Comparison of ENCODE assay signal across 25 cellular contexts in the genomic region with DNA sequence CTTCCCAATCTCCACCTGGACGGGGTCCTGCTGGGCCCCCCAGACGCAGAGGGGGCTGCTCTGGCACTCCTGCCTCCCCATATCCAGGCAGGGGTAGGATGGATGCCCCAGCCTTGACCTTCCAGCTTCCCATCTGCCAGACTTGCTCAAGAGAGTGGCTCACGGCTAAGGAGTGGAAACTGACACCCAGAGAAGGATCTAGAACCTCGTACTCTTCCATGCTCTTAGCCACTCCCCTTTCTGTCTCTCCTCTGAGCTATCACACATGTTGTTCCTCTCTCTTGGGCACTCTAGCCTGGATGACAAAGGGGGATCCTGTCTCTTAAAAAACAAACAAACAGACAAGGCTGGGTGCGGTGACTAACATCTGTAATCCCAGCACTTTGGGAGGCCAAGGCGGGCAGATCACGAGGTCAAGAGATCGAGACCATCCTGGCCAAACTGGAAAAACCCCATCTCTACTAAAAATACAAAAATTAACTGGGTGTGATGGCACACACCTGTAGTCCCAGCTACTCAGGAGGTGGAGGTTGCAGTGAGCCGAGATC. TPM values are rescaled to one million over a fixed set of nuclear protein-coding genes. Genes with fewer than 3 reads are reported as not detected.
DNase-seq lines count a peak whose midpoint lies in the region; ATAC-seq and TF ChIP-seq lines count a peak whose summit lies in the region.
"Had no signal": no experiment of that assay in that cellular context is flagged by ENCODE, and none has a peak within 500 bp of the region (broad histone marks: within the 10 kb centered on the region; RNA-seq: fewer than 3 reads in every experiment).

No MANE protein-coding gene starts in this region.

- peak overlapping the region; percentile 45 to 86 (median 64) for H3K27ac ChIP-seq in esophagus squamous epithelium
- H3K27ac ChIP-seq in stomach smooth muscle (ENCODE audit: low read length), result peak overlapping the region; percentile 53
- H3K27ac ChIP-seq: BLaER1, KMS-11, ovary had no signal

- WGBS in esophagus squamous epithelium, 2 donors, result 34 to 46% methylated on average over 5 to 7 of the region's 9 CpGs

- DNase-seq in activated naive CD4-positive, alpha-beta T cell treated with anti-CD3 and anti-CD28 coated beads, Interleukin-2, amount 50 U/mL, for 72 hours (ENCODE audit: low spot score in 2 of 2), result no peak
- no peak for DNase-seq in activated naive CD4-positive, alpha-beta T cell treated with anti-CD3 and anti-CD28 coated beads, Interleukin-2, amount 50 U/mL, for 16 hours
- DNase-seq in esophagus squamous epithelium (lab: John Stamatoyannopoulos, UW) (no peak), islet precursor cell (no peak)
- DNase-seq: activated B cell treated with CpG ODN at 0.5 μM for 24 hours; activated naive CD4-positive, alpha-beta T cell treated with Interleukin-2 at 50 U/mL for 16 hours; activated T-cell treated with anti-CD3 and anti-CD28 coated beads, Interleukin-2, amount 50 U/mL, for 24 hours; Calu3; foreskin melanocyte; hippocampal formation; kidney; mammary epithelial cell; naive thymus-derived CD4-positive, alpha-beta T cell; NCI-H446 treated with DMSO at 0.1 percent for 48 hours; ovary had no signal

- H3K9ac ChIP-seq in stomach smooth muscle (ENCODE audit: low read length in 2 of 2), result no peak overlapping the region
- H3K9ac ChIP-seq: BLaER1, KMS-11 had no signal

- intact Hi-C loops in esophagus squamous epithelium (cut with DNase I), result no loop called here

- no peaks in the 10 kb centered on the region for H3K9me3 Mint-ChIP-seq in activated naive CD4-positive, alpha-beta T cell treated with anti-CD3 and anti-CD28 coated beads, Interleukin-2, amount 50 U/mL, for 72 hours
- H3K9me3 Mint-ChIP-seq: activated B cell treated with CpG ODN at 0.5 μM for 24 hours; activated T-cell treated with anti-CD3 and anti-CD28 coated beads, Interleukin-2, amount 50 U/mL, for 24 hours; naive thymus-derived CD4-positive, alpha-beta T cell had no signal

- no peak for TF ChIP-seq POLR2A in esophagus squamous epithelium (IDR thresholded peaks at IDR 0.05)

- no peak for TF ChIP-seq CTCF in esophagus squamous epithelium (IDR thresholded peaks at IDR 0.05)

- H3K27me3 ChIP-seq in esophagus squamous epithelium (peaks cover 0 to 54% (median 0%) of the 10 kb centered on the region in 4 donors), stomach smooth muscle (ENCODE audit: control insufficient read depth in 1 of 2, insufficient read depth in 2 of 2, low read length in 2 of 2) (no peaks in the 10 kb centered on the region)
- H3K27me3 ChIP-seq: BLaER1, ovary had no signal

- ATAC-seq in activated naive CD4-positive, alpha-beta T cell treated with anti-CD3 and anti-CD28 coated beads, Interleukin-2, amount 50 U/mL, for 72 hours, result no peak
- ATAC-seq in HG02623 (IDR thresholded peaks at IDR 0.05; ENCODE audit: unreplicated experiment), result no peak
- ATAC-seq: naive thymus-derived CD4-positive, alpha-beta T cell; sciatic nerve; SK-N-SH treated with all-trans-retinoic acid at 6 μM for 48 hours had no signal

- H3K4me3 ChIP-seq in esophagus squamous epithelium (no peak overlapping the region), stomach smooth muscle (ENCODE audit: low read length in 2 of 2) (no peak overlapping the region)
- H3K4me3 ChIP-seq: BLaER1, HAP-1, ovary had no signal

- peak overlapping the region; percentile 28 to 44 for H3K27ac Mint-ChIP-seq in activated naive CD4-positive, alpha-beta T cell treated with anti-CD3 and anti-CD28 coated beads, Interleukin-2, amount 50 U/mL, for 72 hours
- H3K27ac Mint-ChIP-seq: activated B cell treated with CpG ODN at 0.5 μM for 24 hours; activated T-cell treated with anti-CD3 and anti-CD28 coated beads, Interleukin-2, amount 50 U/mL, for 24 hours; naive thymus-derived CD4-positive, alpha-beta T cell had no signal

- H3K9me3 ChIP-seq in esophagus squamous epithelium, result no peaks in the 10 kb centered on the region
- H3K9me3 ChIP-seq in stomach smooth muscle (ENCODE audit: control insufficient read depth in 2 of 2, low read length in 2 of 2), result no peaks in the 10 kb centered on the region
- H3K9me3 ChIP-seq: BLaER1, HAP-1, ovary had no signal

- H3K4me1 ChIP-seq in esophagus squamous epithelium (peaks cover 4 to 49% (median 10%) of the 10 kb centered on the region in 3 donors), stomach smooth muscle (ENCODE audit: control insufficient read depth, insufficient read depth, low read length) (peaks cover 21% of the 10 kb centered on the region)

- H3K36me3 ChIP-seq in esophagus squamous epithelium (no peaks in the 10 kb centered on the region), stomach smooth muscle (ENCODE audit: control insufficient read depth in 2 of 2, insufficient read depth in 2 of 2, low read length in 2 of 2) (no peaks in the 10 kb centered on the region)
- H3K36me3 ChIP-seq: BLaER1, HAP-1, ovary had no signal

- H3K36me3 Mint-ChIP-seq in activated naive CD4-positive, alpha-beta T cell treated with anti-CD3 and anti-CD28 coated beads, Interleukin-2, amount 50 U/mL, for 72 hours, result no peaks in the 10 kb centered on the region
- H3K36me3 Mint-ChIP-seq: naive thymus-derived CD4-positive, alpha-beta T cell had no signal

RNA-seq across cellular contexts. Expression of a gene that starts 12.2 kb away (rescaled TPM):
- under 1 TPM; 0.23 to 0.36 TPM for total RNA-seq in activated naive CD4-positive, alpha-beta T cell treated with anti-CD3 and anti-CD28 coated beads, Interleukin-2, amount 50 U/mL, for 72 hours
- not detected for total RNA-seq in esophagus squamous epithelium
- total RNA-seq: A673, activated B cell treated with CpG ODN at 0.5 μM for 24 hours, Calu3, cardiac septum, mammary epithelial cell, temporal lobe had no signal

RNA-seq across cellular contexts. Expression of a gene that starts 21.1 kb away (rescaled TPM):
- 100 to 1,000 TPM; 206 to 224 TPM for total RNA-seq in activated naive CD4-positive, alpha-beta T cell treated with anti-CD3 and anti-CD28 coated beads, Interleukin-2, amount 50 U/mL, for 72 hours
- total RNA-seq in esophagus squamous epithelium, result 100 to 1,000 TPM; 204 to 277 (median 234) TPM

RNA-seq across cellular contexts. Expression of a gene that starts 22.2 kb away (rescaled TPM):
- total RNA-seq in activated naive CD4-positive, alpha-beta T cell treated with anti-CD3 and anti-CD28 coated beads, Interleukin-2, amount 50 U/mL, for 72 hours, result 1 to 10 TPM; 3.8 to 3.9 TPM
- 1 to 10 TPM; 3.1 to 8.6 (median 5.6) TPM for total RNA-seq in esophagus squamous epithelium

RNA-seq across cellular contexts. Expression of a gene that starts 31.2 kb away (rescaled TPM):
- total RNA-seq in activated naive CD4-positive, alpha-beta T cell treated with anti-CD3 and anti-CD28 coated beads, Interleukin-2, amount 50 U/mL, for 72 hours, result under 1 TPM in 1 of 2 donors, not detected in 1; 0.32 TPM
- total RNA-seq in esophagus squamous epithelium, result 100 to 1,000 TPM in 2 of 4 donors, 10 to 100 TPM in 2; 51.7 to 145 (median 84.8) TPM
- total RNA-seq: A673, activated B cell treated with CpG ODN at 0.5 μM for 24 hours, cardiac septum, sciatic nerve had no signal

RNA-seq across cellular contexts. Expression of a gene that starts 31.6 kb away (rescaled TPM):
- total RNA-seq in activated naive CD4-positive, alpha-beta T cell treated with anti-CD3 and anti-CD28 coated beads, Interleukin-2, amount 50 U/mL, for 72 hours, result 1 to 10 TPM; 5.1 to 6.0 TPM
- total RNA-seq in esophagus squamous epithelium, result 10 to 100 TPM in 2 of 4 donors, 1 to 10 TPM in 2; 3.3 to 13.7 (median 7.3) TPM
